In the genomic region with DNA sequence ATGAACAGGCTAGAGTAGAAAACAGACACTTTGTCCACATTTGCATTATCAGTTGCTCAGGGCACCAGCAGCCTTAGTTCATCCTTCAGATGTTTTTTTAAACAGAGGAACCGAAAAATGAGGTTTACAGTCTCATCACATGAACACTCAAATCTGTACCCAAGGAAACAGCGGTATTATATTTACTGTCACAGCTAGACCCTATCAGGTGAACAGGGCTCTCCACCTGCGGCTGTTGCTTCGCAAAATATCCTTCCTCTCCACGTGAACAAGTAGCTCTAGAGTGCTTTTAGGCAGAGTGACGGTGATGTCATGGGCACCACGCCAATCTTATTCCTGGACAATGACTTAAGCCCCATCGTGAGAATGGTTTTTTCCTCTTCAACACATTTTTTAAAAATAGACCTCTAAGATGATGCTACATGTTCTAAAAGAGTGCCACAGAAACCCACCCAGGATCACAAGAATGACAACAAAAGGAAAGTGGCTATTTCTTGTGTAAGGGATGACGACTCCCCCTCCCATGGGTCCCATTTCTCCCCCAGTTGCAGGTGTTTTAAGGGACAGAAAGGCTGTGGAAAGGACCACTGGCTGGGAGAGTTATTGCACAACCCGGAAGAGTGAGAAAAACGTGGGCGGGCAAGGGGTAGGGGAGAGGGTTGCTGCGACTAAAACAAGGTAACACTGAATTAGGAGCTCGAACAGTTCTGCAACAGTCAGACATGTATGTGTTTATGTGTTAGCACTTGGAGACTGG, we compare ENCODE assay signal across 1 cellular context.
TF ChIP-seq lines count a peak whose summit lies in the region.

No MANE protein-coding gene starts in this region.

TF ChIP-seq in GM12878, 131 proteins besides CTCF, POLR2A, EP300 and RAD21 (continued from another document and continues in another):
- TF ChIP-seq, protein P1, sequence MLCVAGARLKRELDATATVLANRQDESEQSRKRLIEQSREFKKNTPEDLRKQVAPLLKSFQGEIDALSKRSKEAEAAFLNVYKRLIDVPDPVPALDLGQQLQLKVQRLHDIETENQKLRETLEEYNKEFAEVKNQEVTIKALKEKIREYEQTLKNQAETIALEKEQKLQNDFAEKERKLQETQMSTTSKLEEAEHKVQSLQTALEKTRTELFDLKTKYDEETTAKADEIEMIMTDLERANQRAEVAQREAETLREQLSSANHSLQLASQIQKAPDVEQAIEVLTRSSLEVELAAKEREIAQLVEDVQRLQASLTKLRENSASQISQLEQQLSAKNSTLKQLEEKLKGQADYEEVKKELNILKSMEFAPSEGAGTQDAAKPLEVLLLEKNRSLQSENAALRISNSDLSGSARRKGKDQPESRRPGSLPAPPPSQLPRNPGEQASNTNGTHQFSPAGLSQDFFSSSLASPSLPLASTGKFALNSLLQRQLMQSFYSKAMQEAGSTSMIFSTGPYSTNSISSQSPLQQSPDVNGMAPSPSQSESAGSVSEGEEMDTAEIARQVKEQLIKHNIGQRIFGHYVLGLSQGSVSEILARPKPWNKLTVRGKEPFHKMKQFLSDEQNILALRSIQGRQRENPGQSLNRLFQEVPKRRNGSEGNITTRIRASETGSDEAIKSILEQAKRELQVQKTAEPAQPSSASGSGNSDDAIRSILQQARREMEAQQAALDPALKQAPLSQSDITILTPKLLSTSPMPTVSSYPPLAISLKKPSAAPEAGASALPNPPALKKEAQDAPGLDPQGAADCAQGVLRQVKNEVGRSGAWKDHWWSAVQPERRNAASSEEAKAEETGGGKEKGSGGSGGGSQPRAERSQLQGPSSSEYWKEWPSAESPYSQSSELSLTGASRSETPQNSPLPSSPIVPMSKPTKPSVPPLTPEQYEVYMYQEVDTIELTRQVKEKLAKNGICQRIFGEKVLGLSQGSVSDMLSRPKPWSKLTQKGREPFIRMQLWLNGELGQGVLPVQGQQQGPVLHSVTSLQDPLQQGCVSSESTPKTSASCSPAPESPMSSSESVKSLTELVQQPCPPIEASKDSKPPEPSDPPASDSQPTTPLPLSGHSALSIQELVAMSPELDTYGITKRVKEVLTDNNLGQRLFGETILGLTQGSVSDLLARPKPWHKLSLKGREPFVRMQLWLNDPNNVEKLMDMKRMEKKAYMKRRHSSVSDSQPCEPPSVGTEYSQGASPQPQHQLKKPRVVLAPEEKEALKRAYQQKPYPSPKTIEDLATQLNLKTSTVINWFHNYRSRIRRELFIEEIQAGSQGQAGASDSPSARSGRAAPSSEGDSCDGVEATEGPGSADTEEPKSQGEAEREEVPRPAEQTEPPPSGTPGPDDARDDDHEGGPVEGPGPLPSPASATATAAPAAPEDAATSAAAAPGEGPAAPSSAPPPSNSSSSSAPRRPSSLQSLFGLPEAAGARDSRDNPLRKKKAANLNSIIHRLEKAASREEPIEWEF (IDR thresholded peaks at IDR 0.05; ENCODE audit: insufficient replicate concordance, low read depth, low read length): peak; percentile 21
- TF ChIP-seq JUND (IDR thresholded peaks at IDR 0.05; ENCODE audit: low read depth, low read length): peak; percentile 19; the same call in 1 of the 2 replicates
- TF ChIP-seq WRNIP1 (IDR thresholded peaks at IDR 0.05; ENCODE audit: borderline replicate concordance, low read depth, low read length): no peak
- peak; percentile 98 for TF ChIP-seq NFIC (IDR thresholded peaks at IDR 0.05; ENCODE audit: low read depth, low read length)
- peak; percentile 84 for TF ChIP-seq ZNF24 (IDR thresholded peaks at IDR 0.05)
- TF ChIP-seq SMARCA5 (IDR thresholded peaks at IDR 0.05): peak; percentile 70; the same call in 1 of the 2 replicates
- TF ChIP-seq USF2 (IDR thresholded peaks at IDR 0.05; ENCODE audit: borderline replicate concordance, low read depth, low read length): peak; percentile 33; the same call in 1 of the 2 replicates
- TF ChIP-seq ZBTB33 (IDR thresholded peaks at IDR 0.05): no peak
- TF ChIP-seq CBFB (IDR thresholded peaks at IDR 0.05; ENCODE audit: low read depth): peak; percentile 92
- peak; percentile 66 to 74 for TF ChIP-seq IKZF2 (IDR thresholded peaks at IDR 0.05)
- peak; percentile 93 for TF ChIP-seq CREB1 (IDR thresholded peaks at IDR 0.05; ENCODE audit: low read depth)
- no peak for TF ChIP-seq NFXL1 (IDR thresholded peaks at IDR 0.05; ENCODE audit: borderline replicate concordance)
- TF ChIP-seq KLF5 (IDR thresholded peaks at IDR 0.05; ENCODE audit: partially characterized antibody): peak; percentile 36
- TF ChIP-seq YBX1 (IDR thresholded peaks at IDR 0.05): no peak
- TF ChIP-seq NR2C2 (IDR thresholded peaks at IDR 0.05; ENCODE audit: borderline replicate concordance, control insufficient read depth, insufficient read length, low read depth): no peak
- TF ChIP-seq PAX8 (IDR thresholded peaks at IDR 0.05): no peak
- no peak for TF ChIP-seq FOS (IDR thresholded peaks at IDR 0.05; ENCODE audit: borderline replicate concordance, extremely low read depth, insufficient read length)
- no peak for TF ChIP-seq SIX5 (IDR thresholded peaks at IDR 0.05; ENCODE audit: low read depth, low read length, severe bottlenecking)
- TF ChIP-seq, protein P2, sequence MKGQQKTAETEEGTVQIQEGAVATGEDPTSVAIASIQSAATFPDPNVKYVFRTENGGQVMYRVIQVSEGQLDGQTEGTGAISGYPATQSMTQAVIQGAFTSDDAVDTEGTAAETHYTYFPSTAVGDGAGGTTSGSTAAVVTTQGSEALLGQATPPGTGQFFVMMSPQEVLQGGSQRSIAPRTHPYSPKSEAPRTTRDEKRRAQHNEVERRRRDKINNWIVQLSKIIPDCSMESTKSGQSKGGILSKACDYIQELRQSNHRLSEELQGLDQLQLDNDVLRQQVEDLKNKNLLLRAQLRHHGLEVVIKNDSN (IDR thresholded peaks at IDR 0.05; ENCODE audit: borderline replicate concordance, extremely low read length, insufficient read depth, low read depth, low read length): no peak
- TF ChIP-seq DPF2 (IDR thresholded peaks at IDR 0.05): no peak; the same call in 1 of the 2 replicates
- TF ChIP-seq RUNX3 (IDR thresholded peaks at IDR 0.05; ENCODE audit: low read length): peak; percentile 95
- TF ChIP-seq RCOR1 (conservative IDR thresholded peaks at IDR 0.05; ENCODE audit: low read depth, low read length): no peak
- no peak for TF ChIP-seq EZH2 (IDR thresholded peaks at IDR 0.05; ENCODE audit: borderline replicate concordance, control insufficient read depth, low read depth, low read length)
- TF ChIP-seq TARDBP (IDR thresholded peaks at IDR 0.05; ENCODE audit: borderline replicate concordance): peak; percentile 42; the same call in 1 of the 2 replicates
- TF ChIP-seq GABPA (IDR thresholded peaks at IDR 0.05; ENCODE audit: low read depth): peak; percentile 57; the same call in 1 of the 2 replicates
- TF ChIP-seq E2F4 (IDR thresholded peaks at IDR 0.05; ENCODE audit: low read depth, low read length): no peak
- no peak for TF ChIP-seq SUPT20H (IDR thresholded peaks at IDR 0.05; ENCODE audit: borderline replicate concordance, control insufficient read depth, low read depth, low read length)
- TF ChIP-seq, protein P3, sequence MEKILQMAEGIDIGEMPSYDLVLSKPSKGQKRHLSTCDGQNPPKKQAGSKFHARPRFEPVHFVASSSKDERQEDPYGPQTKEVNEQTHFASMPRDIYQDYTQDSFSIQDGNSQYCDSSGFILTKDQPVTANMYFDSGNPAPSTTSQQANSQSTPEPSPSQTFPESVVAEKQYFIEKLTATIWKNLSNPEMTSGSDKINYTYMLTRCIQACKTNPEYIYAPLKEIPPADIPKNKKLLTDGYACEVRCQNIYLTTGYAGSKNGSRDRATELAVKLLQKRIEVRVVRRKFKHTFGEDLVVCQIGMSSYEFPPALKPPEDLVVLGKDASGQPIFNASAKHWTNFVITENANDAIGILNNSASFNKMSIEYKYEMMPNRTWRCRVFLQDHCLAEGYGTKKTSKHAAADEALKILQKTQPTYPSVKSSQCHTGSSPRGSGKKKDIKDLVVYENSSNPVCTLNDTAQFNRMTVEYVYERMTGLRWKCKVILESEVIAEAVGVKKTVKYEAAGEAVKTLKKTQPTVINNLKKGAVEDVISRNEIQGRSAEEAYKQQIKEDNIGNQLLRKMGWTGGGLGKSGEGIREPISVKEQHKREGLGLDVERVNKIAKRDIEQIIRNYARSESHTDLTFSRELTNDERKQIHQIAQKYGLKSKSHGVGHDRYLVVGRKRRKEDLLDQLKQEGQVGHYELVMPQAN (conservative IDR thresholded peaks at IDR 0.05): no peak; the same call in 1 of the 2 replicates
- peak; percentile 11 for TF ChIP-seq BCL3 (IDR thresholded peaks at IDR 0.05; ENCODE audit: borderline replicate concordance, insufficient read depth, low read depth, low read length, poor library complexity, severe bottlenecking)
- no peak for TF ChIP-seq ZBTB11 (CRISPR knock-in tag; IDR thresholded peaks at IDR 0.05)
- TF ChIP-seq RELA (IDR thresholded peaks at IDR 0.05; ENCODE audit: borderline replicate concordance, partially characterized antibody): peak; percentile 20
- no peak for TF ChIP-seq FOXK2 (IDR thresholded peaks at IDR 0.05)
- TF ChIP-seq CHD2 (IDR thresholded peaks at IDR 0.05; ENCODE audit: borderline replicate concordance, low read depth, low read length): peak; percentile 65; the same call in 1 of the 2 replicates
- peak; percentile 68; the same call in 1 of the 2 replicates for TF ChIP-seq STAT3 (IDR thresholded peaks at IDR 0.05; ENCODE audit: low read depth, low read length)
- peak; percentile 96; the same call in 1 of the 2 replicates for TF ChIP-seq ZBED1 (IDR thresholded peaks at IDR 0.05; ENCODE audit: borderline replicate concordance)
- TF ChIP-seq IRF4 (IDR thresholded peaks at IDR 0.05; ENCODE audit: low read depth, low read length): peak; percentile 94
- TF ChIP-seq TCF3 (IDR thresholded peaks at IDR 0.05; ENCODE audit: borderline replicate concordance, insufficient read depth, low read depth, low read length): peak; percentile 78; the same call in 1 of the 2 replicates
- TF ChIP-seq NR2F1 (conservative IDR thresholded peaks at IDR 0.05): no peak
- peak; percentile 94 for TF ChIP-seq CREM (IDR thresholded peaks at IDR 0.05; ENCODE audit: low read depth)
